ENCODE assay signal across 8 cellular contexts in genomic region chr10:67884842-67885680, GRCh38. TPM values are rescaled to one million over a fixed set of nuclear protein-coding genes. Genes with fewer than 3 reads are reported as not detected.
DNase-seq lines count a peak whose midpoint lies in the region; ATAC-seq and TF ChIP-seq lines count a peak whose summit lies in the region.

No MANE protein-coding gene starts in this region.

- peak overlapping the region; percentile 83 for H2AFZ ChIP-seq in mammary epithelial cell (ENCODE audit: low read depth, low read length)

- H3K27ac ChIP-seq in mammary epithelial cell (ENCODE audit: insufficient read depth, low read depth, low read length) (peak overlapping the region; percentile 62), skin epidermis (peak overlapping the region; percentile 81 to 99 (median 94))

- H3K36me3 ChIP-seq in mammary epithelial cell (ENCODE audit: insufficient read depth, low read length): peaks cover 6% of the 10 kb centered on the region

- peaks cover 4% of the 10 kb centered on the region for H3K9me3 Mint-ChIP-seq in WTC11

- TF ChIP-seq CTCF in WTC11 (IDR thresholded peaks at IDR 0.05) (no peak), mammary epithelial cell (conservative IDR thresholded peaks at IDR 0.05 in 1 of 2, IDR thresholded peaks at IDR 0.05 in 1 of 2; ENCODE audit: extremely low read depth in 1 of 2, insufficient read depth in 1 of 2, low read depth in 1 of 2, low read length in 2 of 2) (no peak)

- in situ Hi-C loops in mammary epithelial cell (cut with MboI; ENCODE audit: low sequenced_read_pairs in 2 of 2): no loop called here

- DNase-seq in 8988T (peak; percentile 63), NCI-H2171 treated with DMSO at 0.1 percent for 48 hours (lab: John Stamatoyannopoulos, UW) (peak; percentile 55), WTC11 (ENCODE audit: low spot score) (peak; percentile 75), mammary epithelial cell (peak; percentile 82), iPS-NIHi7 (ENCODE audit: extremely low spot score) (peak; percentile 74)

- peak overlapping the region; percentile 91 for H3K4me3 Mint-ChIP-seq in WTC11

- no peaks in the 10 kb centered on the region for H3K9me3 ChIP-seq in mammary epithelial cell (replicated peaks; ENCODE audit: insufficient read depth, low read length)

- peak overlapping the region; percentile 75 for H3K4me2 ChIP-seq in mammary epithelial cell (ENCODE audit: insufficient read depth, low read depth, low read length)

- H3K4me1 ChIP-seq in mammary epithelial cell (ENCODE audit: insufficient read depth, low read length): peaks cover 5% of the 10 kb centered on the region

- H3K4me3 ChIP-seq in mammary epithelial cell (replicated peaks in 1 of 3; ENCODE audit: insufficient read depth in 1 of 3, low read depth in 2 of 3, low read length in 3 of 3) (peak overlapping the region; percentile 83 to 89 (median 84)), skin epidermis (peak overlapping the region; percentile 56 to 89 (median 82))

- H3K27me3 Mint-ChIP-seq in WTC11 (ENCODE audit: low read depth): no peaks in the 10 kb centered on the region

- H3K27ac Mint-ChIP-seq in WTC11: peak overlapping the region; percentile 51

- intact Hi-C loops in mammary epithelial cell (cut with micrococcal nuclease): loop anchor here (1.0 to 2.0 kb wide), 2 partner anchors 30 to 190 kb away; partner anchors contain the start of gene HERC4

- H3K36me3 Mint-ChIP-seq in WTC11: peaks cover 37% of the 10 kb centered on the region

- peaks cover 22% of the 10 kb centered on the region for H3K4me1 Mint-ChIP-seq in WTC11

- WGBS in mammary epithelial cell (ENCODE audit: low coverage, missing lambda C conversion rate): 9% methylated on average over 25 of the region's 73 CpGs

- H3K27me3 ChIP-seq in mammary epithelial cell (ENCODE audit: insufficient read depth, low read length): no peaks in the 10 kb centered on the region

- CTCF ChIA-PET in WTC11 (lab: Charles Lee): interaction anchor here (0.6 to 1.7 kb wide), 5 partner anchors 23 to 97 kb away, joined by 4 to 10 read pairs (median 6); no protein-coding TSS in a partner anchor
- CTCF ChIA-PET in mammary epithelial cell (lab: Charles Lee; ENCODE audit: low non-redundant PET): interaction anchor here (0.5 kb wide), 1 partner anchor 417 kb away, joined by 3 read pairs; no protein-coding TSS in a partner anchor

- H4K20me1 ChIP-seq in mammary epithelial cell (ENCODE audit: insufficient read depth, low read length): no peaks in the 10 kb centered on the region

- dilution Hi-C loops in mammary epithelial cell (cut with HindIII; ENCODE audit: low sequenced_read_pairs): no loop called here

- H3K79me2 ChIP-seq in mammary epithelial cell (ENCODE audit: insufficient read depth, low read length): peaks cover 39% of the 10 kb centered on the region

- peak overlapping the region; percentile 62 for H3K9ac ChIP-seq in mammary epithelial cell (ENCODE audit: insufficient read depth, low read length)

- peak; percentile 44 for ATAC-seq in GM18517 (IDR thresholded peaks at IDR 0.05; ENCODE audit: unreplicated experiment)
- peak; percentile 59 for ATAC-seq in HG03045 (IDR thresholded peaks at IDR 0.05; ENCODE audit: unreplicated experiment)
- ATAC-seq in WTC11: peak; percentile 65

- BruUV-seq in mammary epithelial cell (replicated peaks; lab: Mats Ljungman, UMichigan): no TSS peak

- POLR2A ChIA-PET in WTC11 (lab: Charles Lee): interaction anchor here (0.6 to 3.6 kb wide), 6 partner anchors 15 to 447 kb away, joined by 3 to 20 read pairs (median 4); partner anchors contain the start of gene HNRNPH3

TF ChIP-seq in WTC11, 78 proteins besides CTCF, POLR2A, EP300 and RAD21 (continues in another document):
- TF ChIP-seq, protein P1, sequence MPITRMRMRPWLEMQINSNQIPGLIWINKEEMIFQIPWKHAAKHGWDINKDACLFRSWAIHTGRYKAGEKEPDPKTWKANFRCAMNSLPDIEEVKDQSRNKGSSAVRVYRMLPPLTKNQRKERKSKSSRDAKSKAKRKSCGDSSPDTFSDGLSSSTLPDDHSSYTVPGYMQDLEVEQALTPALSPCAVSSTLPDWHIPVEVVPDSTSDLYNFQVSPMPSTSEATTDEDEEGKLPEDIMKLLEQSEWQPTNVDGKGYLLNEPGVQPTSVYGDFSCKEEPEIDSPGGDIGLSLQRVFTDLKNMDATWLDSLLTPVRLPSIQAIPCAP (CRISPR knock-in tag; IDR thresholded peaks at IDR 0.05): no peak
- peak; percentile 13; the same call in 1 of the 2 replicates for TF ChIP-seq CREM (CRISPR knock-in tag; IDR thresholded peaks at IDR 0.05)
- TF ChIP-seq ZBTB21 (CRISPR knock-in tag; IDR thresholded peaks at IDR 0.05; ENCODE audit: borderline replicate concordance): no peak
- TF ChIP-seq ARID4B (CRISPR knock-in tag; IDR thresholded peaks at IDR 0.05; ENCODE audit: borderline replicate concordance): 0 out of 2 replicates have a peak, but pooled peaks have one; percentile 7
- TF ChIP-seq HMGXB4 (CRISPR knock-in tag; IDR thresholded peaks at IDR 0.05): 0 out of 2 replicates have a peak, but pooled peaks have one; percentile 25
- no peak for TF ChIP-seq USF2 (CRISPR knock-in tag; IDR thresholded peaks at IDR 0.05)
- no peak; the same call in 1 of the 2 replicates for TF ChIP-seq TP53 (CRISPR knock-in tag; IDR thresholded peaks at IDR 0.05)
- no peak for TF ChIP-seq MXD4 (CRISPR knock-in tag; IDR thresholded peaks at IDR 0.05; ENCODE audit: borderline replicate concordance)

RNA-seq across cellular contexts. Expression of gene SIRT1, which starts 0.6 kb away (rescaled TPM):
- 51.3 to 55.5 TPM (median 53.9 TPM) in 3 replicates for total RNA-seq in WTC11 (2021)
- 10 to 100 TPM; 12.3 to 14.5 TPM for total RNA-seq in mammary epithelial cell
- polyA plus RNA-seq in mammary epithelial cell: 4.6 TPM
- polyA minus RNA-seq in mammary epithelial cell: 2.0 TPM

RNA-seq across cellular contexts. Expression of gene DNAJC12, which starts 47.1 kb away (rescaled TPM):
- total RNA-seq in WTC11 (2021) (0.94 to 1.8 TPM (median 1.5 TPM) in 3 replicates), mammary epithelial cell (1 to 10 TPM in 1 of 2 donors, under 1 TPM in 1; 0.59 to 3.3 TPM)
- polyA plus RNA-seq in mammary epithelial cell: 0.08 TPM
- not detected for polyA minus RNA-seq in mammary epithelial cell

Comparison
In these comparisons a context has a peak if more than half of its experiments do, and no peak if none do; other contexts are left out.
1. Peak in every context shown above with its lines: DNase-seq, ATAC-seq, H3K4me3 ChIP-seq and H3K27ac ChIP-seq.